ENCODE assay signal across 1 cellular context in genomic region chr11:79060081-79060480, GRCh38.
TF ChIP-seq lines count a peak whose summit lies in the region.

No MANE protein-coding gene starts in this region.

TF ChIP-seq in IMR-90, 13 proteins besides CTCF, POLR2A, EP300 and RAD21 (continued from another document):
- TF ChIP-seq, protein P1, sequence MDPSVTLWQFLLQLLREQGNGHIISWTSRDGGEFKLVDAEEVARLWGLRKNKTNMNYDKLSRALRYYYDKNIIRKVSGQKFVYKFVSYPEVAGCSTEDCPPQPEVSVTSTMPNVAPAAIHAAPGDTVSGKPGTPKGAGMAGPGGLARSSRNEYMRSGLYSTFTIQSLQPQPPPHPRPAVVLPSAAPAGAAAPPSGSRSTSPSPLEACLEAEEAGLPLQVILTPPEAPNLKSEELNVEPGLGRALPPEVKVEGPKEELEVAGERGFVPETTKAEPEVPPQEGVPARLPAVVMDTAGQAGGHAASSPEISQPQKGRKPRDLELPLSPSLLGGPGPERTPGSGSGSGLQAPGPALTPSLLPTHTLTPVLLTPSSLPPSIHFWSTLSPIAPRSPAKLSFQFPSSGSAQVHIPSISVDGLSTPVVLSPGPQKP (IDR thresholded peaks at IDR 0.05; ENCODE audit: borderline replicate concordance, low read depth, low read length), result no peak
- TF ChIP-seq SMC3 (IDR thresholded peaks at IDR 0.05; ENCODE audit: low read depth, low read length) (no peak), NFE2L2 (IDR thresholded peaks at IDR 0.05; ENCODE audit: low read depth, low read length) (no peak), RFX5 (IDR thresholded peaks at IDR 0.05; ENCODE audit: low read depth, low read length) (no peak), CEBPB (IDR thresholded peaks at IDR 0.05; ENCODE audit: low read depth, low read length) (no peak), RCOR1 (IDR thresholded peaks at IDR 0.05; ENCODE audit: insufficient replicate concordance, low read length) (no peak), MAFK (IDR thresholded peaks at IDR 0.05; ENCODE audit: low read depth, low read length) (no peak), USF2 (IDR thresholded peaks at IDR 0.05; ENCODE audit: low read depth, low read length) (no peak)
TF ChIP-seq in IMR-90: peak in this region for 0.
